In the genomic region with DNA sequence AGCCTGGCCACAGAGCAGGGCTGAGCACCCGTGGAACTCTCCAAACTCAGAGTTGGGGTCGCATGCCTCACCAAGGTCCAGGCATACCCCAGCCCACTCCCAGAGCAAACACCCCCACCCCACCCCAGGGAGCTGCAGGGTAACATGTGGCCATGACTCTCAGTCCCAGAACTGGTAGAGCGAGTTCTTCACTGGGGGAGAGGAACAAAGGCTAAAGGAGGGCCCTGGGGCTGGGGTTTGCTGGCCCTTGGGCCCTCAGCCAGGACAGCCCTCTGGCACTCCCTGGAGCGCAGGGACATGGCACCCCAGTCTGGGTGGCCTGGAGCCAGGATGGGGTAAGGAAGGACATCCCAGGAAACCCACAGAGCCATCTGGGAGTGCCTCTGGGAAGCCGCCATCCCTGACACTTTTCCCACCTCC, we compare ENCODE assay signal across 1 cellular context.
TF ChIP-seq lines count a peak whose summit lies in the region.

No MANE protein-coding gene starts in this region.

TF ChIP-seq in GM23338, 12 proteins besides CTCF, POLR2A, EP300 and RAD21 (continued from another document):
- TF ChIP-seq, protein P1, sequence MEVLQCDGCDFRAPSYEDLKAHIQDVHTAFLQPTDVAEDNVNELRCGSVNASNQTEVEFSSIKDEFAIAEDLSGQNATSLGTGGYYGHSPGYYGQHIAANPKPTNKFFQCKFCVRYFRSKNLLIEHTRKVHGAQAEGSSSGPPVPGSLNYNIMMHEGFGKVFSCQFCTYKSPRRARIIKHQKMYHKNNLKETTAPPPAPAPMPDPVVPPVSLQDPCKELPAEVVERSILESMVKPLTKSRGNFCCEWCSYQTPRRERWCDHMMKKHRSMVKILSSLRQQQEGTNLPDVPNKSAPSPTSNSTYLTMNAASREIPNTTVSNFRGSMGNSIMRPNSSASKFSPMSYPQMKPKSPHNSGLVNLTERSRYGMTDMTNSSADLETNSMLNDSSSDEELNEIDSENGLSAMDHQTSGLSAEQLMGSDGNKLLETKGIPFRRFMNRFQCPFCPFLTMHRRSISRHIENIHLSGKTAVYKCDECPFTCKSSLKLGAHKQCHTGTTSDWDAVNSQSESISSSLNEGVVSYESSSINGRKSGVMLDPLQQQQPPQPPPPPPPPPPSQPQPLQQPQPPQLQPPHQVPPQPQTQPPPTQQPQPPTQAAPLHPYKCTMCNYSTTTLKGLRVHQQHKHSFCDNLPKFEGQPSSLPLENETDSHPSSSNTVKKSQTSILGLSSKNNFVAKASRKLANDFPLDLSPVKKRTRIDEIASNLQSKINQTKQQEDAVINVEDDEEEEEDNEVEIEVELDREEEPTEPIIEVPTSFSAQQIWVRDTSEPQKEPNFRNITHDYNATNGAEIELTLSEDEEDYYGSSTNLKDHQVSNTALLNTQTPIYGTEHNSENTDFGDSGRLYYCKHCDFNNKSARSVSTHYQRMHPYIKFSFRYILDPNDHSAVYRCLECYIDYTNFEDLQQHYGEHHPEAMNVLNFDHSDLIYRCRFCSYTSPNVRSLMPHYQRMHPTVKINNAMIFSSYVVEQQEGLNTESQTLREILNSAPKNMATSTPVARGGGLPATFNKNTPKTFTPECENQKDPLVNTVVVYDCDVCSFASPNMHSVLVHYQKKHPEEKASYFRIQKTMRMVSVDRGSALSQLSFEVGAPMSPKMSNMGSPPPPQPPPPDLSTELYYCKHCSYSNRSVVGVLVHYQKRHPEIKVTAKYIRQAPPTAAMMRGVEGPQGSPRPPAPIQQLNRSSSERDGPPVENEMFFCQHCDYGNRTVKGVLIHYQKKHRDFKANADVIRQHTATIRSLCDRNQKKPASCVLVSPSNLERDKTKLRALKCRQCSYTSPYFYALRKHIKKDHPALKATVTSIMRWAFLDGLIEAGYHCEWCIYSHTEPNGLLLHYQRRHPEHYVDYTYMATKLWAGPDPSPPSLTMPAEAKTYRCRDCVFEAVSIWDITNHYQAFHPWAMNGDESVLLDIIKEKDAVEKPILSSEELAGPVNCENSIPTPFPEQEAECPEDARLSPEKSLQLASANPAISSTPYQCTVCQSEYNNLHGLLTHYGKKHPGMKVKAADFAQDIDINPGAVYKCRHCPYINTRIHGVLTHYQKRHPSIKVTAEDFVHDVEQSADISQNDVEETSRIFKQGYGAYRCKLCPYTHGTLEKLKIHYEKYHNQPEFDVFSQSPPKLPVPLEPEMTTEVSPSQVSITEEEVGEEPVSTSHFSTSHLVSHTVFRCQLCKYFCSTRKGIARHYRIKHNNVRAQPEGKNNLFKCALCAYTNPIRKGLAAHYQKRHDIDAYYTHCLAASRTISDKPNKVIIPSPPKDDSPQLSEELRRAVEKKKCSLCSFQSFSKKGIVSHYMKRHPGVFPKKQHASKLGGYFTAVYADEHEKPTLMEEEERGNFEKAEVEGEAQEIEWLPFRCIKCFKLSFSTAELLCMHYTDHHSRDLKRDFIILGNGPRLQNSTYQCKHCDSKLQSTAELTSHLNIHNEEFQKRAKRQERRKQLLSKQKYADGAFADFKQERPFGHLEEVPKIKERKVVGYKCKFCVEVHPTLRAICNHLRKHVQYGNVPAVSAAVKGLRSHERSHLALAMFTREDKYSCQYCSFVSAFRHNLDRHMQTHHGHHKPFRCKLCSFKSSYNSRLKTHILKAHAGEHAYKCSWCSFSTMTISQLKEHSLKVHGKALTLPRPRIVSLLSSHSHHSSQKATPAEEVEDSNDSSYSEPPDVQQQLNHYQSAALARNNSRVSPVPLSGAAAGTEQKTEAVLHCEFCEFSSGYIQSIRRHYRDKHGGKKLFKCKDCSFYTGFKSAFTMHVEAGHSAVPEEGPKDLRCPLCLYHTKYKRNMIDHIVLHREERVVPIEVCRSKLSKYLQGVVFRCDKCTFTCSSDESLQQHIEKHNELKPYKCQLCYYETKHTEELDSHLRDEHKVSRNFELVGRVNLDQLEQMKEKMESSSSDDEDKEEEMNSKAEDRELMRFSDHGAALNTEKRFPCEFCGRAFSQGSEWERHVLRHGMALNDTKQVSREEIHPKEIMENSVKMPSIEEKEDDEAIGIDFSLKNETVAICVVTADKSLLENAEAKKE (CRISPR knock-in tag; IDR thresholded peaks at IDR 0.05) = no peak
- no peak for TF ChIP-seq POLR2AphosphoS5 (IDR thresholded peaks at IDR 0.05; ENCODE audit: low read depth)
- no peak for TF ChIP-seq NANOG (IDR thresholded peaks at IDR 0.05; ENCODE audit: borderline replicate concordance)
- TF ChIP-seq EZH2 (IDR thresholded peaks at IDR 0.05; ENCODE audit: low read depth, unreplicated experiment) = no peak
- TF ChIP-seq, protein P2, sequence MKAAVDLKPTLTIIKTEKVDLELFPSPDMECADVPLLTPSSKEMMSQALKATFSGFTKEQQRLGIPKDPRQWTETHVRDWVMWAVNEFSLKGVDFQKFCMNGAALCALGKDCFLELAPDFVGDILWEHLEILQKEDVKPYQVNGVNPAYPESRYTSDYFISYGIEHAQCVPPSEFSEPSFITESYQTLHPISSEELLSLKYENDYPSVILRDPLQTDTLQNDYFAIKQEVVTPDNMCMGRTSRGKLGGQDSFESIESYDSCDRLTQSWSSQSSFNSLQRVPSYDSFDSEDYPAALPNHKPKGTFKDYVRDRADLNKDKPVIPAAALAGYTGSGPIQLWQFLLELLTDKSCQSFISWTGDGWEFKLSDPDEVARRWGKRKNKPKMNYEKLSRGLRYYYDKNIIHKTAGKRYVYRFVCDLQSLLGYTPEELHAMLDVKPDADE (IDR thresholded peaks at IDR 0.05) = no peak
- no peak for TF ChIP-seq JUNB (IDR thresholded peaks at IDR 0.05; ENCODE audit: unreplicated experiment)
- no peak for TF ChIP-seq STAT1 (IDR thresholded peaks at IDR 0.05; ENCODE audit: unreplicated experiment)
- no peak for TF ChIP-seq EZH2phosphoT487 (IDR thresholded peaks at IDR 0.05; ENCODE audit: unreplicated experiment)
- TF ChIP-seq, protein P3, sequence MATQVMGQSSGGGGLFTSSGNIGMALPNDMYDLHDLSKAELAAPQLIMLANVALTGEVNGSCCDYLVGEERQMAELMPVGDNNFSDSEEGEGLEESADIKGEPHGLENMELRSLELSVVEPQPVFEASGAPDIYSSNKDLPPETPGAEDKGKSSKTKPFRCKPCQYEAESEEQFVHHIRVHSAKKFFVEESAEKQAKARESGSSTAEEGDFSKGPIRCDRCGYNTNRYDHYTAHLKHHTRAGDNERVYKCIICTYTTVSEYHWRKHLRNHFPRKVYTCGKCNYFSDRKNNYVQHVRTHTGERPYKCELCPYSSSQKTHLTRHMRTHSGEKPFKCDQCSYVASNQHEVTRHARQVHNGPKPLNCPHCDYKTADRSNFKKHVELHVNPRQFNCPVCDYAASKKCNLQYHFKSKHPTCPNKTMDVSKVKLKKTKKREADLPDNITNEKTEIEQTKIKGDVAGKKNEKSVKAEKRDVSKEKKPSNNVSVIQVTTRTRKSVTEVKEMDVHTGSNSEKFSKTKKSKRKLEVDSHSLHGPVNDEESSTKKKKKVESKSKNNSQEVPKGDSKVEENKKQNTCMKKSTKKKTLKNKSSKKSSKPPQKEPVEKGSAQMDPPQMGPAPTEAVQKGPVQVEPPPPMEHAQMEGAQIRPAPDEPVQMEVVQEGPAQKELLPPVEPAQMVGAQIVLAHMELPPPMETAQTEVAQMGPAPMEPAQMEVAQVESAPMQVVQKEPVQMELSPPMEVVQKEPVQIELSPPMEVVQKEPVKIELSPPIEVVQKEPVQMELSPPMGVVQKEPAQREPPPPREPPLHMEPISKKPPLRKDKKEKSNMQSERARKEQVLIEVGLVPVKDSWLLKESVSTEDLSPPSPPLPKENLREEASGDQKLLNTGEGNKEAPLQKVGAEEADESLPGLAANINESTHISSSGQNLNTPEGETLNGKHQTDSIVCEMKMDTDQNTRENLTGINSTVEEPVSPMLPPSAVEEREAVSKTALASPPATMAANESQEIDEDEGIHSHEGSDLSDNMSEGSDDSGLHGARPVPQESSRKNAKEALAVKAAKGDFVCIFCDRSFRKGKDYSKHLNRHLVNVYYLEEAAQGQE (IDR thresholded peaks at IDR 0.05; ENCODE audit: unreplicated experiment) = no peak
- no peak for TF ChIP-seq CREB1 (CRISPR knock-in tag; IDR thresholded peaks at IDR 0.05; ENCODE audit: low read depth)
- TF ChIP-seq ZNF331 (CRISPR knock-in tag; IDR thresholded peaks at IDR 0.05; ENCODE audit: low read depth) = no peak
